ENCODE assay signal across 2 cellular contexts in the genomic region with DNA sequence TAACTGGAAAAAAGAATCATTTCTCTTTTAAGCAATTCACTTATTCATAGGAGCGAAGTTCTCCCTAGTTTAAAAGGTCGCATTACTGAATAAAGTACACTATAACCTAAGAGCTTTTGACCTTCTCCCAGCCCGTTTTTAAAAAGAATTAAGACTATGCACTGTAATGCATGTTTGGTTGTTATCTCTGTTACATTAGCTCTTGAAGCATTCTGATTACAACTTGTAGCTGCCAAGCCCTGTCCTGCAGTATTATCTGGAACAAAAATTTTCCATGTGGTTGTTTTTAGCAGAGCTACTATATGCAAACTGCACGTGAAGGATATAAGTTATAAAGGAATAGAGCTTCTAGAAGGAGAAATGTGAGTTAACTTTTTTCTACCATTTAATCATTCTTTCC.
TF ChIP-seq lines count a peak whose summit lies in the region.

No MANE protein-coding gene starts in this region.

TF ChIP-seq in liver, 16 proteins besides CTCF, POLR2A, EP300 and RAD21:
- peak in 1 of 2 donors; percentile 21 for TF ChIP-seq RXRA (IDR thresholded peaks at IDR 0.05)
- no peak for TF ChIP-seq FOXA2 (IDR thresholded peaks at IDR 0.05)
- TF ChIP-seq NR2F2 (IDR thresholded peaks at IDR 0.05) = peak; percentile 75

TF ChIP-seq in HepG2, 621 proteins besides CTCF, POLR2A, EP300 and RAD21:
- no peak for TF ChIP-seq MEIS1 (CRISPR knock-in tag; IDR thresholded peaks at IDR 0.05; ENCODE audit: borderline replicate concordance)
- no peak for TF ChIP-seq ZSCAN21 (CRISPR knock-in tag; IDR thresholded peaks at IDR 0.05; ENCODE audit: borderline replicate concordance)
- TF ChIP-seq NR3C1 (CRISPR knock-in tag; IDR thresholded peaks at IDR 0.05) = no peak
- TF ChIP-seq, protein P1, sequence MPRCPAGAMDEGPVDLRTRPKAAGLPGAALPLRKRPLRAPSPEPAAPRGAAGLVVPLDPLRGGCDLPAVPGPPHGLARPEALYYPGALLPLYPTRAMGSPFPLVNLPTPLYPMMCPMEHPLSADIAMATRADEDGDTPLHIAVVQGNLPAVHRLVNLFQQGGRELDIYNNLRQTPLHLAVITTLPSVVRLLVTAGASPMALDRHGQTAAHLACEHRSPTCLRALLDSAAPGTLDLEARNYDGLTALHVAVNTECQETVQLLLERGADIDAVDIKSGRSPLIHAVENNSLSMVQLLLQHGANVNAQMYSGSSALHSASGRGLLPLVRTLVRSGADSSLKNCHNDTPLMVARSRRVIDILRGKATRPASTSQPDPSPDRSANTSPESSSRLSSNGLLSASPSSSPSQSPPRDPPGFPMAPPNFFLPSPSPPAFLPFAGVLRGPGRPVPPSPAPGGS (CRISPR knock-in tag; IDR thresholded peaks at IDR 0.05) = no peak
- no peak for TF ChIP-seq MTF1 (CRISPR knock-in tag; IDR thresholded peaks at IDR 0.05)
- TF ChIP-seq ZNF446 (CRISPR knock-in tag; IDR thresholded peaks at IDR 0.05) = no peak
